1 cellular context compared by ENCODE assay signal in the genomic region with DNA sequence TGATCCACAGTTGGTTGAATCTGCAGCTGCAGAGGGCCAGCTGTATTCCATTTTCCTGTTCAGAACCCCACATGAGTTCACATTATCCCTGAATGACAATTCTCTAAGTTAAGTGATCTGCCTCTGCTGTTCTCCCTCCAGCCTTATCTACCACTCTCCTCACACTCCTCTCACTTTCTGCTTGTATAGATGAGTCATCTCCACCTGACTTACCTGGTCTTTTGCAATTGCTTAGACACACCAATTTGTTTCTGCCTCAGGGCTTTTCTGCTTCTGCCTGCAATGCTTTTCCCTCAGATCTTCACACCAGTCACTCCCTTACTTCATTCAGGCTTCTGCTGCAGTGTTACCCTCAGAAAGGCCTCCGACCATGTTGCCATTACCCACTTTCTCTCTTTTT.
A peak's percentile ranks its signal among the peaks of the same experiment; 100 is the strongest.
TF ChIP-seq lines count a peak whose summit lies in the region.

No MANE protein-coding gene starts in this region.

TF ChIP-seq in K562, 482 proteins besides CTCF, POLR2A, EP300 and RAD21 (continued from another document and continues in another):
- TF ChIP-seq, protein P1, sequence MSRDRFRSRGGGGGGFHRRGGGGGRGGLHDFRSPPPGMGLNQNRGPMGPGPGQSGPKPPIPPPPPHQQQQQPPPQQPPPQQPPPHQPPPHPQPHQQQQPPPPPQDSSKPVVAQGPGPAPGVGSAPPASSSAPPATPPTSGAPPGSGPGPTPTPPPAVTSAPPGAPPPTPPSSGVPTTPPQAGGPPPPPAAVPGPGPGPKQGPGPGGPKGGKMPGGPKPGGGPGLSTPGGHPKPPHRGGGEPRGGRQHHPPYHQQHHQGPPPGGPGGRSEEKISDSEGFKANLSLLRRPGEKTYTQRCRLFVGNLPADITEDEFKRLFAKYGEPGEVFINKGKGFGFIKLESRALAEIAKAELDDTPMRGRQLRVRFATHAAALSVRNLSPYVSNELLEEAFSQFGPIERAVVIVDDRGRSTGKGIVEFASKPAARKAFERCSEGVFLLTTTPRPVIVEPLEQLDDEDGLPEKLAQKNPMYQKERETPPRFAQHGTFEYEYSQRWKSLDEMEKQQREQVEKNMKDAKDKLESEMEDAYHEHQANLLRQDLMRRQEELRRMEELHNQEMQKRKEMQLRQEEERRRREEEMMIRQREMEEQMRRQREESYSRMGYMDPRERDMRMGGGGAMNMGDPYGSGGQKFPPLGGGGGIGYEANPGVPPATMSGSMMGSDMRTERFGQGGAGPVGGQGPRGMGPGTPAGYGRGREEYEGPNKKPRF (IDR thresholded peaks at IDR 0.05; ENCODE audit: low read depth, low read length), result no peak
- no peak for TF ChIP-seq BACH1 (tag; IDR thresholded peaks at IDR 0.05)
- TF ChIP-seq ZC3H11A (IDR thresholded peaks at IDR 0.05; ENCODE audit: low read depth, low read length), result no peak
- TF ChIP-seq, protein P2, sequence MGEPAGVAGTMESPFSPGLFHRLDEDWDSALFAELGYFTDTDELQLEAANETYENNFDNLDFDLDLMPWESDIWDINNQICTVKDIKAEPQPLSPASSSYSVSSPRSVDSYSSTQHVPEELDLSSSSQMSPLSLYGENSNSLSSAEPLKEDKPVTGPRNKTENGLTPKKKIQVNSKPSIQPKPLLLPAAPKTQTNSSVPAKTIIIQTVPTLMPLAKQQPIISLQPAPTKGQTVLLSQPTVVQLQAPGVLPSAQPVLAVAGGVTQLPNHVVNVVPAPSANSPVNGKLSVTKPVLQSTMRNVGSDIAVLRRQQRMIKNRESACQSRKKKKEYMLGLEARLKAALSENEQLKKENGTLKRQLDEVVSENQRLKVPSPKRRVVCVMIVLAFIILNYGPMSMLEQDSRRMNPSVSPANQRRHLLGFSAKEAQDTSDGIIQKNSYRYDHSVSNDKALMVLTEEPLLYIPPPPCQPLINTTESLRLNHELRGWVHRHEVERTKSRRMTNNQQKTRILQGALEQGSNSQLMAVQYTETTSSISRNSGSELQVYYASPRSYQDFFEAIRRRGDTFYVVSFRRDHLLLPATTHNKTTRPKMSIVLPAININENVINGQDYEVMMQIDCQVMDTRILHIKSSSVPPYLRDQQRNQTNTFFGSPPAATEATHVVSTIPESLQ (CRISPR knock-in tag; IDR thresholded peaks at IDR 0.05), result no peak
- no peak for TF ChIP-seq DNMT1 (IDR thresholded peaks at IDR 0.05)
- TF ChIP-seq ZNF699 (CRISPR knock-in tag; IDR thresholded peaks at IDR 0.05; ENCODE audit: insufficient replicate concordance), result no peak
- TF ChIP-seq RBM15 (IDR thresholded peaks at IDR 0.05; ENCODE audit: insufficient read depth, low read length), result no peak
- no peak for TF ChIP-seq CC2D1A (IDR thresholded peaks at IDR 0.05)
- no peak for TF ChIP-seq ZNF146 (CRISPR knock-in tag; IDR thresholded peaks at IDR 0.05; ENCODE audit: unreplicated experiment)
- TF ChIP-seq, protein P3, sequence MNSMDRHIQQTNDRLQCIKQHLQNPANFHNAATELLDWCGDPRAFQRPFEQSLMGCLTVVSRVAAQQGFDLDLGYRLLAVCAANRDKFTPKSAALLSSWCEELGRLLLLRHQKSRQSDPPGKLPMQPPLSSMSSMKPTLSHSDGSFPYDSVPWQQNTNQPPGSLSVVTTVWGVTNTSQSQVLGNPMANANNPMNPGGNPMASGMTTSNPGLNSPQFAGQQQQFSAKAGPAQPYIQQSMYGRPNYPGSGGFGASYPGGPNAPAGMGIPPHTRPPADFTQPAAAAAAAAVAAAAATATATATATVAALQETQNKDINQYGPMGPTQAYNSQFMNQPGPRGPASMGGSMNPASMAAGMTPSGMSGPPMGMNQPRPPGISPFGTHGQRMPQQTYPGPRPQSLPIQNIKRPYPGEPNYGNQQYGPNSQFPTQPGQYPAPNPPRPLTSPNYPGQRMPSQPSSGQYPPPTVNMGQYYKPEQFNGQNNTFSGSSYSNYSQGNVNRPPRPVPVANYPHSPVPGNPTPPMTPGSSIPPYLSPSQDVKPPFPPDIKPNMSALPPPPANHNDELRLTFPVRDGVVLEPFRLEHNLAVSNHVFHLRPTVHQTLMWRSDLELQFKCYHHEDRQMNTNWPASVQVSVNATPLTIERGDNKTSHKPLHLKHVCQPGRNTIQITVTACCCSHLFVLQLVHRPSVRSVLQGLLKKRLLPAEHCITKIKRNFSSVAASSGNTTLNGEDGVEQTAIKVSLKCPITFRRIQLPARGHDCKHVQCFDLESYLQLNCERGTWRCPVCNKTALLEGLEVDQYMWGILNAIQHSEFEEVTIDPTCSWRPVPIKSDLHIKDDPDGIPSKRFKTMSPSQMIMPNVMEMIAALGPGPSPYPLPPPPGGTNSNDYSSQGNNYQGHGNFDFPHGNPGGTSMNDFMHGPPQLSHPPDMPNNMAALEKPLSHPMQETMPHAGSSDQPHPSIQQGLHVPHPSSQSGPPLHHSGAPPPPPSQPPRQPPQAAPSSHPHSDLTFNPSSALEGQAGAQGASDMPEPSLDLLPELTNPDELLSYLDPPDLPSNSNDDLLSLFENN (IDR thresholded peaks at IDR 0.05; ENCODE audit: low read depth in 2 of 2, low read length in 2 of 2), result no peak
- TF ChIP-seq SPI1 (IDR thresholded peaks at IDR 0.05; ENCODE audit: borderline replicate concordance, low read depth, low read length), result no peak
- no peak for TF ChIP-seq POLR3G (IDR thresholded peaks at IDR 0.05; ENCODE audit: extremely low read depth, insufficient read length, insufficient replicate concordance)
- TF ChIP-seq MCM7 (IDR thresholded peaks at IDR 0.05), result no peak
- no peak for TF ChIP-seq ZNF174 (CRISPR knock-in tag; IDR thresholded peaks at IDR 0.05)
- TF ChIP-seq ZNF41 (CRISPR knock-in tag; conservative IDR thresholded peaks at IDR 0.05), result no peak
- no peak for TF ChIP-seq ZNF561 (CRISPR knock-in tag; conservative IDR thresholded peaks at IDR 0.05)
- no peak for TF ChIP-seq RHOXF2B (CRISPR knock-in tag; conservative IDR thresholded peaks at IDR 0.05)
- TF ChIP-seq STAG1 (CRISPR knock-in tag; IDR thresholded peaks at IDR 0.05; ENCODE audit: borderline replicate concordance), result no peak
- TF ChIP-seq, protein P4, sequence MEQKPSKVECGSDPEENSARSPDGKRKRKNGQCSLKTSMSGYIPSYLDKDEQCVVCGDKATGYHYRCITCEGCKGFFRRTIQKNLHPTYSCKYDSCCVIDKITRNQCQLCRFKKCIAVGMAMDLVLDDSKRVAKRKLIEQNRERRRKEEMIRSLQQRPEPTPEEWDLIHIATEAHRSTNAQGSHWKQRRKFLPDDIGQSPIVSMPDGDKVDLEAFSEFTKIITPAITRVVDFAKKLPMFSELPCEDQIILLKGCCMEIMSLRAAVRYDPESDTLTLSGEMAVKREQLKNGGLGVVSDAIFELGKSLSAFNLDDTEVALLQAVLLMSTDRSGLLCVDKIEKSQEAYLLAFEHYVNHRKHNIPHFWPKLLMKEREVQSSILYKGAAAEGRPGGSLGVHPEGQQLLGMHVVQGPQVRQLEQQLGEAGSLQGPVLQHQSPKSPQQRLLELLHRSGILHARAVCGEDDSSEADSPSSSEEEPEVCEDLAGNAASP (IDR thresholded peaks at IDR 0.05), result no peak
- peak; percentile 70 for TF ChIP-seq SOX6 (IDR thresholded peaks at IDR 0.05)
- TF ChIP-seq, protein P5, sequence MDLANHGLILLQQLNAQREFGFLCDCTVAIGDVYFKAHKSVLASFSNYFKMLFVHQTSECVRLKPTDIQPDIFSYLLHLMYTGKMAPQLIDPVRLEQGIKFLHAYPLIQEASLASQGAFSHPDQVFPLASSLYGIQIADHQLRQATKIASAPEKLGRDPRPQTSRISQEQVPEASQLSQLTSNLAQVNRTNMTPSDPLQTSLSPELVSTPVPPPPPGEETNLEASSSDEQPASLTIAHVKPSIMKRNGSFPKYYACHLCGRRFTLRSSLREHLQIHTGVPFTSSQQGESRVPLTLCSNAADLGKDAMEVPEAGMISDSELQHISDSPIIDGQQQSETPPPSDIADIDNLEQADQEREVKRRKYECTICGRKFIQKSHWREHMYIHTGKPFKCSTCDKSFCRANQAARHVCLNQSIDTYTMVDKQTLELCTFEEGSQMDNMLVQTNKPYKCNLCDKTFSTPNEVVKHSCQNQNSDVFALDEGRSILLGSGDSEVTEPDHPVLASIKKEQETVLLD (IDR thresholded peaks at IDR 0.05), result peak; percentile 37; the same call in 1 of the 2 replicates
- no peak for TF ChIP-seq EGR1 (conservative IDR thresholded peaks at IDR 0.05)
- TF ChIP-seq OTX1 (CRISPR knock-in tag; IDR thresholded peaks at IDR 0.05), result no peak
- no peak for TF ChIP-seq CBX1 (IDR thresholded peaks at IDR 0.05; ENCODE audit: low read depth)
- no peak for TF ChIP-seq LEF1 (IDR thresholded peaks at IDR 0.05)
- TF ChIP-seq, protein P6, sequence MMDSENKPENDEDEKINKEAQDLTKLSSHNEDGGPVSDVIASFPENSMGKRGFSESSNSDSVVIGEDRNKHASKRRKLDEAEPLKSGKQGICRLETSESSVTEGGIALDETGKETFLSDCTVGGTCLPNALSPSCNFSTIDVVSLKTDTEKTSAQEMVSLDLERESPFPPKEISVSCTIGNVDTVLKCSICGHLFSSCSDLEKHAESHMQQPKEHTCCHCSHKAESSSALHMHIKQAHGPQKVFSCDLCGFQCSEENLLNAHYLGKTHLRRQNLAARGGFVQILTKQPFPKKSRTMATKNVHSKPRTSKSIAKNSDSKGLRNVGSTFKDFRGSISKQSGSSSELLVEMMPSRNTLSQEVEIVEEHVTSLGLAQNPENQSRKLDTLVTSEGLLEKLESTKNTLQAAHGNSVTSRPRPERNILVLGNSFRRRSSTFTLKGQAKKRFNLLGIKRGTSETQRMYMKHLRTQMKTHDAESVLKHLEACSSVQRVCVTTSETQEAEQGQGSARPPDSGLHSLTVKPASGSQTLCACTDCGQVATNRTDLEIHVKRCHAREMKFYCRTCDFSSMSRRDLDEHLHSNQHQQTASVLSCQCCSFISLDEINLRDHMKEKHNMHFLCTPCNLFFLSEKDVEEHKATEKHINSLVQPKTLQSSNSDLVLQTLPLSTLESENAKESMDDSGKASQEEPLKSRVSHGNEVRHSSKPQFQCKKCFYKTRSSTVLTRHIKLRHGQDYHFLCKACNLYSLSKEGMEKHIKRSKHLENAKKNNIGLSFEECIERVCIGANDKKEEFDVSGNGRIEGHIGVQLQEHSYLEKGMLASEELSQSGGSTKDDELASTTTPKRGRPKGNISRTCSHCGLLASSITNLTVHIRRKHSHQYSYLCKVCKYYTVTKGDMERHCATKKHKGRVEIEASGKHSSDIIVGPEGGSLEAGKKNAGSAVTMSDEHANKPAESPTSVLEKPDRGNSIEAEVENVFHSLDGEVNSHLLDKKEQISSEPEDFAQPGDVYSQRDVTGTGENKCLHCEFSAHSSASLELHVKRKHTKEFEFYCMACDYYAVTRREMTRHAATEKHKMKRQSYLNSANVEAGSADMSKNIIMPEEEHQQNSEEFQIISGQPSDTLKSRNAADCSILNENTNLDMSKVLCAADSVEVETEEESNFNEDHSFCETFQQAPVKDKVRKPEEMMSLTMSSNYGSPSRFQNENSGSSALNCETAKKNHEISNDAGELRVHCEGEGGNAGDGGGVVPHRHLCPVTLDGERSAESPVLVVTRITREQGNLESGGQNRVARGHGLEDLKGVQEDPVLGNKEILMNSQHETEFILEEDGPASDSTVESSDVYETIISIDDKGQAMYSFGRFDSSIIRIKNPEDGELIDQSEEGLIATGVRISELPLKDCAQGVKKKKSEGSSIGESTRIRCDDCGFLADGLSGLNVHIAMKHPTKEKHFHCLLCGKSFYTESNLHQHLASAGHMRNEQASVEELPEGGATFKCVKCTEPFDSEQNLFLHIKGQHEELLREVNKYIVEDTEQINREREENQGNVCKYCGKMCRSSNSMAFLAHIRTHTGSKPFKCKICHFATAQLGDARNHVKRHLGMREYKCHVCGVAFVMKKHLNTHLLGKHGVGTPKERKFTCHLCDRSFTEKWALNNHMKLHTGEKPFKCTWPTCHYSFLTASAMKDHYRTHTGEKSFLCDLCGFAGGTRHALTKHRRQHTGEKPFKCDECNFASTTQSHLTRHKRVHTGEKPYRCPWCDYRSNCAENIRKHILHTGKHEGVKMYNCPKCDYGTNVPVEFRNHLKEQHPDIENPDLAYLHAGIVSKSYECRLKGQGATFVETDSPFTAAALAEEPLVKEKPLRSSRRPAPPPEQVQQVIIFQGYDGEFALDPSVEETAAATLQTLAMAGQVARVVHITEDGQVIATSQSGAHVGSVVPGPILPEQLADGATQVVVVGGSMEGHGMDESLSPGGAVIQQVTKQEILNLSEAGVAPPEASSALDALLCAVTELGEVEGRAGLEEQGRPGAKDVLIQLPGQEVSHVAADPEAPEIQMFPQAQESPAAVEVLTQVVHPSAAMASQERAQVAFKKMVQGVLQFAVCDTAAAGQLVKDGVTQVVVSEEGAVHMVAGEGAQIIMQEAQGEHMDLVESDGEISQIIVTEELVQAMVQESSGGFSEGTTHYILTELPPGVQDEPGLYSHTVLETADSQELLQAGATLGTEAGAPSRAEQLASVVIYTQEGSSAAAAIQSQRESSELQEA (IDR thresholded peaks at IDR 0.05; ENCODE audit: low read depth), result no peak
- TF ChIP-seq, protein P7, sequence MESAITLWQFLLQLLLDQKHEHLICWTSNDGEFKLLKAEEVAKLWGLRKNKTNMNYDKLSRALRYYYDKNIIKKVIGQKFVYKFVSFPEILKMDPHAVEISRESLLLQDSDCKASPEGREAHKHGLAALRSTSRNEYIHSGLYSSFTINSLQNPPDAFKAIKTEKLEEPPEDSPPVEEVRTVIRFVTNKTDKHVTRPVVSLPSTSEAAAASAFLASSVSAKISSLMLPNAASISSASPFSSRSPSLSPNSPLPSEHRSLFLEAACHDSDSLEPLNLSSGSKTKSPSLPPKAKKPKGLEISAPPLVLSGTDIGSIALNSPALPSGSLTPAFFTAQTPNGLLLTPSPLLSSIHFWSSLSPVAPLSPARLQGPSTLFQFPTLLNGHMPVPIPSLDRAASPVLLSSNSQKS (CRISPR knock-in tag; IDR thresholded peaks at IDR 0.05), result no peak
- no peak for TF ChIP-seq ZNF239 (CRISPR knock-in tag; IDR thresholded peaks at IDR 0.05)
- TF ChIP-seq ZNF431 (CRISPR knock-in tag; IDR thresholded peaks at IDR 0.05), result no peak
- TF ChIP-seq ZNF785 (CRISPR knock-in tag; IDR thresholded peaks at IDR 0.05), result no peak
- peak; percentile 81 for TF ChIP-seq JUN (IDR thresholded peaks at IDR 0.05; ENCODE audit: borderline replicate concordance, low read depth, low read length)
- TF ChIP-seq JUN (CRISPR knock-in tag; IDR thresholded peaks at IDR 0.05; ENCODE audit: borderline replicate concordance), result no peak
- no peak for TF ChIP-seq ETV5 (CRISPR knock-in tag; IDR thresholded peaks at IDR 0.05; ENCODE audit: low read depth)
- TF ChIP-seq ILK (tag; IDR thresholded peaks at IDR 0.05; ENCODE audit: borderline replicate concordance, low read depth), result no peak
- no peak for TF ChIP-seq C11orf30 (IDR thresholded peaks at IDR 0.05; ENCODE audit: low read depth)
- no peak for TF ChIP-seq ZFP1 (CRISPR knock-in tag; IDR thresholded peaks at IDR 0.05)
- no peak for TF ChIP-seq ZKSCAN1 (IDR thresholded peaks at IDR 0.05; ENCODE audit: low read depth, low read length)
- TF ChIP-seq ARID1B (IDR thresholded peaks at IDR 0.05), result peak; percentile 81
- no peak for TF ChIP-seq TEAD2 (tag; IDR thresholded peaks at IDR 0.05)
- TF ChIP-seq NR2C2 (CRISPR knock-in tag; IDR thresholded peaks at IDR 0.05), result no peak
- no peak for TF ChIP-seq NR2C2 (tag; IDR thresholded peaks at IDR 0.05)
- TF ChIP-seq ZNF316 (IDR thresholded peaks at IDR 0.05), result peak; percentile 54
- 0 out of 2 replicates have a peak, but pooled peaks have one; percentile 12 for TF ChIP-seq TAL1 (IDR thresholded peaks at IDR 0.05)
- no peak for TF ChIP-seq POU5F1 (IDR thresholded peaks at IDR 0.05; ENCODE audit: borderline replicate concordance, low read depth, low read length, partially characterized antibody)
- peak; percentile 84; the same call in 1 of the 2 replicates for TF ChIP-seq MTA1 (IDR thresholded peaks at IDR 0.05; ENCODE audit: borderline replicate concordance)
- no peak for TF ChIP-seq KAT7 (CRISPR knock-in tag; IDR thresholded peaks at IDR 0.05; ENCODE audit: borderline replicate concordance)
- no peak for TF ChIP-seq SNRNP70 (optimal IDR thresholded peaks at IDR 0.05; ENCODE audit: low read depth, low read length)
- no peak for TF ChIP-seq SRSF1 (IDR thresholded peaks at IDR 0.05; ENCODE audit: low read depth, low read length)
- no peak for TF ChIP-seq KDM5B (IDR thresholded peaks at IDR 0.05; ENCODE audit: insufficient replicate concordance, low read depth, low read length)
- peak; percentile 43 for TF ChIP-seq CBFA2T2 (conservative IDR thresholded peaks at IDR 0.05)
